ENCODE assay signal across 19 cellular contexts in the genomic region with DNA sequence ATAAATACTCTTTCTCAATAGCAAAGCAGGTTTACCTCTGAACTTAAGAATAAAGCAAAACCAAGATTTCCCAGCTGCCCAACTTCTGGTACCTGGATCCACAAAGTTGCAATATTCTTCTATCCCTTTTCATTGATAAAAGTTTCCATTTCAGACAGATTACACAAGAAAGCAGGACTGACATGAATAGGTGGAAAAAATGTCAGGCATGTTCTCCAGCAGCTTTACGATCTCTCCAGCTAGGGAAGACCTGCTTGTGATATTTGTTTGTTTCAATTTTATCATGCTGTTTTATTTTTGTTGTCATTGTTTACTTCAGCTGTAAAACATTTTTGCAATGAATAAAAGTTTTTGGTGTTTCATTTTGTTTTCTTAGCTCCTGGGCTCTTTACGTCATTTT. TPM values are rescaled to one million over a fixed set of nuclear protein-coding genes. Genes with fewer than 3 reads are reported as not detected.
DNase-seq lines count a peak whose midpoint lies in the region; ATAC-seq and TF ChIP-seq lines count a peak whose summit lies in the region.
"Had no signal": no experiment of that assay in that cellular context is flagged by ENCODE, and none has a peak within 500 bp of the region (broad histone marks: within the 10 kb centered on the region; RNA-seq: fewer than 3 reads in every experiment).

No MANE protein-coding gene starts in this region.

- ATAC-seq in stimulated activated naive CD8-positive, alpha-beta T cell treated with anti-CD3 and anti-CD28 coated beads, Interleukin-15, Interleukin-2, amounts not matched to agents 100 U/mL and 50 U/mL, for 24 hours = no peak
- no peak for ATAC-seq in HG03039 (IDR thresholded peaks at IDR 0.05; ENCODE audit: unreplicated experiment)
- ATAC-seq: PC-3 had no signal

- TF ChIP-seq POLR2A in transverse colon (IDR thresholded peaks at IDR 0.05) = no peak

- H3K4me1 Mint-ChIP-seq in stimulated activated naive CD8-positive, alpha-beta T cell treated with anti-CD3 and anti-CD28 coated beads, Interleukin-15, Interleukin-2, amounts not matched to agents 100 ng/mL and 50 ng/mL, for 24 hours (ENCODE audit: low read depth) = peaks cover 94% of the 10 kb centered on the region
- H3K4me1 Mint-ChIP-seq in activated naive CD8-positive, alpha-beta T cell (ENCODE audit: low read depth) = peaks cover 79% of the 10 kb centered on the region
- H3K4me1 Mint-ChIP-seq in glutamatergic neuron (ENCODE audit: low read depth, unreplicated experiment) = peaks cover 62% of the 10 kb centered on the region

- WGBS in transverse colon (ENCODE audit: low coverage in 1 of 2), 2 donors = 73 to 85% methylated on average over 2 of the region's 2 CpGs

- intact Hi-C loops in transverse colon (cut with DNase I; ENCODE audit: low total_unique reads) = no loop called here

- no peaks in the 10 kb centered on the region for H3K36me3 ChIP-seq in transverse colon
- H3K36me3 ChIP-seq: HAP-1 had no signal

- H3K9me3 ChIP-seq in transverse colon = no peaks in the 10 kb centered on the region
- H3K9me3 ChIP-seq: HAP-1 had no signal

- H3K27ac Mint-ChIP-seq in stimulated activated naive CD8-positive, alpha-beta T cell treated with anti-CD3 and anti-CD28 coated beads, Interleukin-15, Interleukin-2, amounts not matched to agents 100 ng/mL and 50 ng/mL, for 24 hours = peak overlapping the region; percentile 68
- peak overlapping the region; percentile 37 for H3K27ac Mint-ChIP-seq in activated naive CD8-positive, alpha-beta T cell
- H3K27ac Mint-ChIP-seq in glutamatergic neuron (ENCODE audit: unreplicated experiment) = peak overlapping the region; percentile 59
- H3K27ac Mint-ChIP-seq: B cell had no signal

- no peak overlapping the region for H3K4me3 ChIP-seq in transverse colon
- H3K4me3 ChIP-seq: HAP-1 had no signal

- H3K27ac ChIP-seq in transverse colon = peak overlapping the region; percentile 23 to 95 (median 63)

- peaks cover 53% of the 10 kb centered on the region for H3K36me3 Mint-ChIP-seq in stimulated activated naive CD8-positive, alpha-beta T cell treated with anti-CD3 and anti-CD28 coated beads, Interleukin-15, Interleukin-2, amounts not matched to agents 100 ng/mL and 50 ng/mL, for 24 hours (ENCODE audit: low read depth)
- H3K36me3 Mint-ChIP-seq in activated naive CD8-positive, alpha-beta T cell = peaks cover 10% of the 10 kb centered on the region
- H3K36me3 Mint-ChIP-seq in glutamatergic neuron (ENCODE audit: unreplicated experiment) = no peaks in the 10 kb centered on the region

- H3K4me3 Mint-ChIP-seq in stimulated activated naive CD8-positive, alpha-beta T cell treated with anti-CD3 and anti-CD28 coated beads, Interleukin-15, Interleukin-2, amounts not matched to agents 100 ng/mL and 50 ng/mL, for 24 hours = peak overlapping the region; percentile 41
- peak overlapping the region; percentile 64 for H3K4me3 Mint-ChIP-seq in activated naive CD8-positive, alpha-beta T cell
- peak overlapping the region; percentile 68 for H3K4me3 Mint-ChIP-seq in glutamatergic neuron (ENCODE audit: unreplicated experiment)
- H3K4me3 Mint-ChIP-seq: B cell; CD4-positive, CD25-positive, alpha-beta regulatory T cell had no signal

- H3K27me3 Mint-ChIP-seq in stimulated activated naive CD8-positive, alpha-beta T cell treated with anti-CD3 and anti-CD28 coated beads, Interleukin-15, Interleukin-2, amounts not matched to agents 100 ng/mL and 50 ng/mL, for 24 hours = no peaks in the 10 kb centered on the region
- H3K27me3 Mint-ChIP-seq in activated naive CD8-positive, alpha-beta T cell = no peaks in the 10 kb centered on the region
- peaks cover 7% of the 10 kb centered on the region for H3K27me3 Mint-ChIP-seq in glutamatergic neuron (ENCODE audit: unreplicated experiment)
- H3K27me3 Mint-ChIP-seq: B cell; CD4-positive, CD25-positive, alpha-beta regulatory T cell had no signal

- no peaks in the 10 kb centered on the region for H3K9me3 Mint-ChIP-seq in stimulated activated naive CD8-positive, alpha-beta T cell treated with anti-CD3 and anti-CD28 coated beads, Interleukin-15, Interleukin-2, amounts not matched to agents 100 ng/mL and 50 ng/mL, for 24 hours
- no peaks in the 10 kb centered on the region for H3K9me3 Mint-ChIP-seq in activated naive CD8-positive, alpha-beta T cell (ENCODE audit: low read depth)
- peaks cover 4% of the 10 kb centered on the region for H3K9me3 Mint-ChIP-seq in glutamatergic neuron (ENCODE audit: unreplicated experiment)
- H3K9me3 Mint-ChIP-seq: CD4-positive, CD25-positive, alpha-beta regulatory T cell had no signal

- no peak for DNase-seq in stimulated activated naive CD8-positive, alpha-beta T cell treated with anti-CD3 and anti-CD28 coated beads, Interleukin-15, Interleukin-2, amounts not matched to agents 100 U/mL and 50 U/mL, for 24 hours
- DNase-seq in glutamatergic neuron (no peak), transverse colon (no peak), KBM-7 (no peak)
- DNase-seq in stimulated activated CD4-positive, alpha-beta T cell treated with anti-CD3 and anti-CD28 coated beads, Interleukin-2, amount 100 ng/mL, for 48 hours = no peak
- DNase-seq: Calu3; CD4-positive, CD25-positive, alpha-beta regulatory T cell; DMS53; KG1; NCI-H1417 treated with DMSO at 0.1 percent for 48 hours; NCI-H2029; NCI-H2171 treated with DMSO at 0.1 percent for 48 hours; NCI-H446 treated with DMSO at 0.1 percent for 48 hours; PC-3 had no signal

- TF ChIP-seq CTCF in glutamatergic neuron (IDR thresholded peaks at IDR 0.05; ENCODE audit: partially characterized antibody, unreplicated experiment) (no peak), transverse colon (IDR thresholded peaks at IDR 0.05) (no peak)

- in situ Hi-C loops in transverse colon (cut with MboI; ENCODE audit: low pct_ligation_motif_present in 1 of 4, low pct_unique_long_range_greater_than_20kb in 1 of 4, low sequenced_read_pairs in 3 of 4) = no loop called here
- in situ Hi-C loops in KBM-7 (cut with MboI; ENCODE audit: low pct_unique_long_range_greater_than_20kb, low sequenced_read_pairs) = no loop called here

- TF ChIP-seq EP300 in transverse colon (IDR thresholded peaks at IDR 0.05; ENCODE audit: low read depth) = no peak

- no peaks in the 10 kb centered on the region for H3K27me3 ChIP-seq in transverse colon

- H3K4me1 ChIP-seq in transverse colon = peaks cover 20 to 83% (median 34%) of the 10 kb centered on the region in 4 donors
- H3K4me1 ChIP-seq: HAP-1 had no signal

RNA-seq across cellular contexts. Expression of gene RGS10, which starts 9.0 kb away (rescaled TPM):
- total RNA-seq in glutamatergic neuron (ENCODE audit: unreplicated experiment) (311 TPM), transverse colon (10 to 100 TPM; 26.3 to 47.1 (median 38.8) TPM)
